In genomic region chr9:125330587-125330986, GRCh38 we compare ENCODE assay signal across 25 cellular contexts.
"Had no signal": no experiment of that assay in that cellular context is flagged by ENCODE, and none has a peak within 500 bp of the region (broad histone marks: within the 10 kb centered on the region; RNA-seq: fewer than 3 reads in every experiment).

No MANE protein-coding gene starts in this region.

- H3K9me3 ChIP-seq: esophagus squamous epithelium, heart right ventricle, left lung, mucosa of descending colon, right lobe of liver, suprapubic skin, thyroid gland had no signal

- H3K27ac ChIP-seq: esophagus squamous epithelium, heart right ventricle, neural progenitor cell, parathyroid adenoma, right lobe of liver, suprapubic skin, thyroid gland had no signal

- H3K27me3 ChIP-seq: esophagus squamous epithelium, heart right ventricle, left lung, neural progenitor cell, right lobe of liver, suprapubic skin, thyroid gland had no signal

- H3K4me3 ChIP-seq: esophagus squamous epithelium, heart right ventricle, left lung, mucosa of descending colon, neural progenitor cell, right lobe of liver, suprapubic skin, thyroid gland had no signal

- DNase-seq: effector memory CD4-positive, alpha-beta T cell; erythroblast; esophagus squamous epithelium; foreskin melanocyte; glutamatergic neuron; heart right ventricle; hippocampal formation; left cardiac atrium; left lung; mesenchymal stem cell; mucosa of descending colon; naive B cell; right lobe of liver; small intestine; stimulated activated CD4-positive, alpha-beta T cell treated with anti-CD3 and anti-CD28 coated beads, Interleukin-15, amount 100 ng/mL, for 24 hours; stimulated activated CD4-positive, alpha-beta T cell treated with anti-CD3 and anti-CD28 coated beads, Interleukin-2, amount 100 ng/mL, for 48 hours; stimulated activated naive CD4-positive, alpha-beta T cell; stimulated activated naive CD8-positive, alpha-beta T cell treated with anti-CD3 and anti-CD28 coated beads, Interleukin-15, amount 100 ng/mL, for 72 hours; thyroid gland; trophoblast cell had no signal

- ATAC-seq: heart right ventricle; left cardiac atrium; mucosa of descending colon; natural killer cell treated with Interleukin-12 subunit alpha and Interleukin-12 subunit beta and Interleukin-15 and Interleukin-18, amount 100 ng/mL, for 72 hours; stimulated activated naive CD8-positive, alpha-beta T cell treated with anti-CD3 and anti-CD28 coated beads, Interleukin-15, amount 100 ng/mL, for 72 hours had no signal

- FAIRE-seq: islet of Langerhans, small intestine had no signal

- H3K4me1 ChIP-seq: parathyroid adenoma, thyroid gland had no signal
